Comparison of ENCODE assay signal across 12 cellular contexts in genomic region chr6:52672422-52673025, GRCh38. TPM values are rescaled to one million over a fixed set of nuclear protein-coding genes. Genes with fewer than 3 reads are reported as not detected.
DNase-seq lines count a peak whose midpoint lies in the region; ATAC-seq and TF ChIP-seq lines count a peak whose summit lies in the region.
"Had no signal": no experiment of that assay in that cellular context is flagged by ENCODE, and none has a peak within 500 bp of the region (broad histone marks: within the 10 kb centered on the region; RNA-seq: fewer than 3 reads in every experiment).

No MANE protein-coding gene starts in this region.

- peaks cover 27% of the 10 kb centered on the region for H3K36me3 ChIP-seq in BLaER1
- no peaks in the 10 kb centered on the region for H3K36me3 ChIP-seq in hepatocyte (replicated peaks; ENCODE audit: insufficient read depth, low read depth)
- H3K36me3 ChIP-seq in mucosa of descending colon (ENCODE audit: low read depth) = no peaks in the 10 kb centered on the region

- TF ChIP-seq CTCF in hepatocyte (IDR thresholded peaks at IDR 0.05; ENCODE audit: poor library complexity) (no peak), coronary artery (IDR thresholded peaks at IDR 0.05) (no peak), mucosa of descending colon (IDR thresholded peaks at IDR 0.05) (no peak)

- H3K9ac ChIP-seq in BLaER1 = no peak overlapping the region

- H3K27ac Mint-ChIP-seq in T-helper 17 cell = peak overlapping the region; percentile 41
- H3K27ac Mint-ChIP-seq: GM23338 had no signal

- peak overlapping the region; percentile 71 for H3K4me3 Mint-ChIP-seq in T-helper 17 cell

- peaks cover 31% of the 10 kb centered on the region for H3K79me2 ChIP-seq in hepatocyte

- peaks cover 28% of the 10 kb centered on the region for H3K4me1 Mint-ChIP-seq in T-helper 17 cell

- H3K9me3 ChIP-seq in BLaER1 = no peaks in the 10 kb centered on the region
- no peaks in the 10 kb centered on the region for H3K9me3 ChIP-seq in T-helper 17 cell (ENCODE audit: control insufficient read depth, low read length, poor library complexity, severe bottlenecking)
- no peaks in the 10 kb centered on the region for H3K9me3 ChIP-seq in hepatocyte (ENCODE audit: low read depth)
- no peaks in the 10 kb centered on the region for H3K9me3 ChIP-seq in mucosa of descending colon
- H3K9me3 ChIP-seq: thyroid gland had no signal

- H3K4me1 ChIP-seq in BLaER1 (peaks cover 42% of the 10 kb centered on the region), hepatocyte (ENCODE audit: insufficient read depth) (peaks cover 20% of the 10 kb centered on the region), mucosa of descending colon (ENCODE audit: low read depth) (no peaks in the 10 kb centered on the region)

- in situ Hi-C loops in G401 (cut with HindIII; ENCODE audit: low sequenced_read_pairs) = loop anchor here (25.0 kb wide), 1 partner anchor 260 kb away; the partner anchor contains the start of gene EFHC1

- H3K27me3 Mint-ChIP-seq in T-helper 17 cell = no peaks in the 10 kb centered on the region

- H3K4me3 ChIP-seq in BLaER1 (no peak overlapping the region), hepatocyte (no peak overlapping the region), coronary artery (no peak overlapping the region), mucosa of descending colon (no peak overlapping the region)
- H3K4me3 ChIP-seq: thyroid gland had no signal

- H3K27ac ChIP-seq in BLaER1 (no peak overlapping the region), hepatocyte (no peak overlapping the region), coronary artery (no peak overlapping the region)
- H3K27ac ChIP-seq: thyroid gland had no signal

- H3K4me2 ChIP-seq in BLaER1 = peak overlapping the region; percentile 93; the same call in 1 of the 2 replicates
- H3K4me2 ChIP-seq in hepatocyte = peak overlapping the region; percentile 77

- H2AFZ ChIP-seq in hepatocyte = no peak overlapping the region

- peaks cover 5% of the 10 kb centered on the region for H3K36me3 Mint-ChIP-seq in T-helper 17 cell (ENCODE audit: low read depth)

- H3K9me2 ChIP-seq in hepatocyte (replicated peaks; ENCODE audit: insufficient read depth) = no peaks in the 10 kb centered on the region

- H3K27me3 ChIP-seq in BLaER1 (no peaks in the 10 kb centered on the region), hepatocyte (no peaks in the 10 kb centered on the region)
- H3K27me3 ChIP-seq: thyroid gland had no signal

- 79% methylated on average over 9 of the region's 9 CpGs for WGBS in hepatocyte (ENCODE audit: low lambda C conversion rate, missing lambda C conversion rate)

- ATAC-seq in T-helper 17 cell = no peak
- ATAC-seq in mucosa of descending colon = no peak
- ATAC-seq: GM23338 had no signal

- H4K20me1 ChIP-seq in BLaER1 = no peaks in the 10 kb centered on the region
- no peaks in the 10 kb centered on the region for H4K20me1 ChIP-seq in hepatocyte (ENCODE audit: insufficient read depth, poor library complexity, severe bottlenecking)

- intact Hi-C loops in mucosa of descending colon (cut with DNase I, micrococcal nuclease) = loop anchor here in 1 of 2 donors (10.0 kb wide), 1 partner anchor 388 kb away; the partner anchor contains the start of gene MCM3

- DNase-seq in G401 (ENCODE audit: low spot score) = peak; percentile 19
- no peak for DNase-seq in T-helper 17 cell
- DNase-seq in hepatocyte (ENCODE audit: low spot score) = peak; percentile 32
- DNase-seq in NCI-H510A treated with DMSO at 0.1 percent for 48 hours (lab: John Stamatoyannopoulos, UW) = no peak
- DNase-seq in coronary artery (ENCODE audit: low spot score) = no peak
- no peak for DNase-seq in mucosa of descending colon
- DNase-seq in stimulated activated CD4-positive, alpha-beta T cell treated with anti-CD3 and anti-CD28 coated beads, Interleukin-1b, Interleukin-23, amount 100 ng/mL, for 48 hours = no peak
- DNase-seq: NCI-H1417 treated with DMSO at 0.1 percent for 48 hours, posterior cingulate gyrus, thyroid gland had no signal

RNA-seq across cellular contexts. Expression of gene TMEM14A, which starts 1.6 kb away (rescaled TPM):
- 47.1 and 61.1 TPM in 2 replicates for total RNA-seq in G401 (2014; rRNA removed; shearing (Covaris generic))
- total RNA-seq in T-helper 17 cell (1 to 10 TPM; 7.8 to 8.7 TPM), hepatocyte (70.6 and 84.5 TPM in 2 replicates), mucosa of descending colon (10 to 100 TPM; 14.1 to 18.5 (median 17.7) TPM)
- polyA plus RNA-seq in hepatocyte = 80.4 and 86.9 TPM in 2 replicates

Comparison
In these comparisons a context has a peak if more than half of its experiments do, and no peak if none do; other contexts are left out.
1. DNase-seq: peak in G401 (single experiment) and hepatocyte (single experiment); none in T-helper 17 cell (0 of 3), NCI-H510A treated with DMSO at 0.1 percent for 48 hours (single experiment), coronary artery (single experiment), mucosa of descending colon (0 of 3) and stimulated activated CD4-positive, alpha-beta T cell treated with anti-CD3 and anti-CD28 coated beads, Interleukin-1b, Interleukin-23, amount 100 ng/mL, for 48 hours (single experiment).